Comparison of ENCODE assay signal across 29 cellular contexts in the genomic region with DNA sequence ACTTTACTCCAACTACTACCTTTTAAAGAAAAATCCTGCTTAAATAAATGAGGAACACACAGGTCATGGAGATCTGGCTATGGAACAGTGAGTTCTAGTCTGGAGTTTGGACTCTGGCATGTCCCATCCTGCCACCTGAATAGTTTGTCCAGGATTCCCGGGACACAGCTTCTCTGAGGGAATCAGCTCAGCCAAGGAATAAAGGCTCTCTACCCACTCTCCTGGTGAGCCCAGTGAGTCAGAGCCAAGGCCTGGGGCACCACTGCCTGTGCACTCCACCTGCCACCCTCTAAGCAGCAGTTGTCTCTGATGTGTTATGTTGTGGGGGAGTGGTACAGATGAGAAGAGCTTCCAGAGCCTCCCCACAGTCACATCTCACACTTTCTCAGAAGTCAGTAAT.
"Had no signal": no experiment of that assay in that cellular context is flagged by ENCODE, and none has a peak within 500 bp of the region (broad histone marks: within the 10 kb centered on the region; RNA-seq: fewer than 3 reads in every experiment).

No MANE protein-coding gene starts in this region.

- ATAC-seq: activated CD4-positive, alpha-beta T cell treated with anti-CD3 and anti-CD28 coated beads for 36 hours; activated CD4-positive, CD25-positive, alpha-beta regulatory T cell treated with anti-CD3 and anti-CD28 coated beads, Interleukin-2, amount 50 U/mL, for 24 hours; activated CD8-positive, alpha-beta T cell treated with anti-CD3 and anti-CD28 coated beads, Interleukin-2, amount 10 ng/mL, durations not matched to agents 7 days and 5 days; activated naive CD8-positive, alpha-beta T cell treated with anti-CD3 and anti-CD28 coated beads, Interleukin-2, amount 50 U/mL, for 24 hours; PC-3; WTC11 had no signal

- H3K27me3 ChIP-seq: MG63, Peyer's patch, SJSA1 had no signal

- H3K9ac ChIP-seq: SK-N-SH had no signal

- DNase-seq: activated CD4-positive, alpha-beta T cell treated with anti-CD3 and anti-CD28 coated beads for 36 hours; activated CD4-positive, alpha-beta T cell treated with anti-CD3 and anti-CD28 coated beads, Interleukin-2, amount 50 U/mL, for 1 hour; activated CD8-positive, alpha-beta T cell treated with anti-CD3 and anti-CD28 coated beads, Interleukin-2, amount 10 ng/mL, durations not matched to agents 7 days and 5 days; activated effector memory CD4-positive, alpha-beta T cell treated with Interleukin-2 at 50 U/mL for 16 hours; activated naive CD4-positive, alpha-beta T cell treated with anti-CD3 and anti-CD28 coated beads, Interleukin-2, amount 10 ng/mL, durations not matched to agents 7 days and 5 days; activated naive CD8-positive, alpha-beta T cell treated with anti-CD3 and anti-CD28 coated beads, Interleukin-2, amount 50 U/mL, for 24 hours; activated T-cell treated with anti-CD3 and anti-CD28 coated beads, Interleukin-2, amount 50 U/mL, for 24 hours; anterior cingulate cortex; caudate nucleus; Kasumi-1; KG1; MG63; MV-4-11; NCI-H1092; NCI-H1436 treated with DMSO at 0.1 percent for 48 hours; NCI-H1694 treated with DMSO at 0.1 percent for 48 hours; NCI-H2029; NCI-H510A; NCI-H526; NCI-H748 treated with DMSO at 0.1 percent for 48 hours; NK-92 treated with Interleukin-12 subunit alpha and Interleukin-12 subunit beta, amount 100 ng/mL, for 24 hours; PC-3; Peyer's patch; RPMI8226; SHP77 treated with DMSO at 0.1 percent for 48 hours; SK-N-SH had no signal

- H3K9me2 ChIP-seq: SK-N-SH had no signal

- H3K27ac ChIP-seq: Peyer's patch, SJSA1 had no signal

- H3K4me2 ChIP-seq: SK-N-SH had no signal

- H3K4me1 ChIP-seq: Peyer's patch, SJSA1 had no signal

- H3K4me3 ChIP-seq: MG63, Peyer's patch, SJSA1 had no signal

- H3K36me3 ChIP-seq: MG63, Peyer's patch, SJSA1 had no signal

- H3K9me3 ChIP-seq: MG63 had no signal
